31 cellular contexts compared by ENCODE assay signal in genomic region chr2:179602452-179602851, GRCh38.
DNase-seq lines count a peak whose midpoint lies in the region; ATAC-seq and TF ChIP-seq lines count a peak whose summit lies in the region.
"Had no signal": no experiment of that assay in that cellular context is flagged by ENCODE, and none has a peak within 500 bp of the region (broad histone marks: within the 10 kb centered on the region; RNA-seq: fewer than 3 reads in every experiment).

No MANE protein-coding gene starts in this region.

- dilution Hi-C loops in IMR-90 (cut with HindIII; ENCODE audit: low sequenced_read_pairs, unreplicated experiment), result no loop called here

- POLR2A ChIA-PET in IMR-90 (lab: Charles Lee; ENCODE audit: unreplicated experiment), result no interaction called here

- H3K9me1 ChIP-seq in IMR-90 (ENCODE audit: insufficient read depth, low read length), result no peaks in the 10 kb centered on the region

- no peak overlapping the region for H3K9ac ChIP-seq in IMR-90 (ENCODE audit: low read depth, low read length)
- H3K9ac ChIP-seq: BLaER1; BLaER1 treated with 17β-estradiol and CSF1 and Interleukin-3, amounts not matched to agents 10 nM and 100 nM had no signal

- TF ChIP-seq POLR2A in IMR-90 (IDR thresholded peaks at IDR 0.05; ENCODE audit: low read depth, low read length), result no peak

- no peak overlapping the region for H3K14ac ChIP-seq in IMR-90 (replicated peaks; ENCODE audit: low read depth, low read length)

- no peaks in the 10 kb centered on the region for H3K79me1 ChIP-seq in IMR-90 (ENCODE audit: low read depth in 1 of 2, low read length in 2 of 2)

- H3K18ac ChIP-seq in IMR-90 (ENCODE audit: low read depth, low read length), result no peak overlapping the region

- no peaks in the 10 kb centered on the region for H3K36me3 ChIP-seq in IMR-90 (ENCODE audit: control insufficient read depth, insufficient read depth, low read length)
- no peaks in the 10 kb centered on the region for H3K36me3 ChIP-seq in left lung
- H3K36me3 ChIP-seq: BE2C; BLaER1; BLaER1 treated with 17β-estradiol and CSF1 and Interleukin-3, amounts not matched to agents 10 nM and 100 nM had no signal

- intact Hi-C loops in IMR-90 (cut with micrococcal nuclease) (no loop called here), left lung (cut with DNase I) (no loop called here)

- in situ Hi-C loops in IMR-90 (cut with MboI; ENCODE audit: low sequenced_read_pairs), result no loop called here

- no peaks in the 10 kb centered on the region for H3K27me3 ChIP-seq in IMR-90 (ENCODE audit: control insufficient read depth, insufficient read depth, low read length)
- H3K27me3 ChIP-seq in left lung, result no peaks in the 10 kb centered on the region
- H3K27me3 ChIP-seq: BE2C; BLaER1; BLaER1 treated with 17β-estradiol and CSF1 and Interleukin-3, amounts not matched to agents 10 nM and 100 nM had no signal

- CTCF ChIA-PET in IMR-90 (lab: Yijun Ruan, JAX), result interaction anchor here (0.6 kb wide), 1 partner anchor 15 kb away, joined by 4 read pairs; no protein-coding TSS in a partner anchor

- H3K4me1 ChIP-seq in IMR-90 (ENCODE audit: control insufficient read depth, insufficient read depth, low read length) (no peaks in the 10 kb centered on the region; the same call in none of the 2 replicates), left lung (no peaks in the 10 kb centered on the region)
- H3K4me1 ChIP-seq: A549; BE2C; BLaER1; BLaER1 treated with 17β-estradiol and CSF1 and Interleukin-3, amounts not matched to agents 10 nM and 100 nM; Caco-2 had no signal

- H2BK5ac ChIP-seq in IMR-90 (ENCODE audit: low read depth, low read length, poor library complexity, severe bottlenecking), result peak overlapping the region; percentile 61

- no peak; the same call in 1 of the 2 replicates for ATAC-seq in IMR-90 (ENCODE audit: low read depth)
- peak; percentile 18 for ATAC-seq in left lung
- ATAC-seq in HG03196 (IDR thresholded peaks at IDR 0.05; ENCODE audit: unreplicated experiment), result no peak
- no peak for ATAC-seq in HG03025 (IDR thresholded peaks at IDR 0.05; ENCODE audit: low FRiP score, unreplicated experiment)
- no peak for ATAC-seq in GM19452 (IDR thresholded peaks at IDR 0.05; ENCODE audit: unreplicated experiment)
- ATAC-seq: A549; CD8-positive, alpha-beta T cell had no signal

- no peak overlapping the region for H2AFZ ChIP-seq in IMR-90 (replicated peaks; ENCODE audit: low read length, poor library complexity)

- no peak overlapping the region for H3K27ac ChIP-seq in IMR-90 (ENCODE audit: insufficient read depth, low read length)
- H3K27ac ChIP-seq in left lung, result peak overlapping the region in 1 of 2 donors; percentile 1
- H3K27ac ChIP-seq: 22Rv1; A549; BLaER1; BLaER1 treated with 17β-estradiol and CSF1 and Interleukin-3, amounts not matched to agents 10 nM and 100 nM; C4-2B had no signal

- H4K8ac ChIP-seq in IMR-90 (ENCODE audit: low read depth in 2 of 2, low read length in 2 of 2), result no peak overlapping the region

- H2BK20ac ChIP-seq in IMR-90 (ENCODE audit: low read depth, low read length), result no peak overlapping the region

- no peak overlapping the region for H3K4me3 ChIP-seq in IMR-90 (ENCODE audit: insufficient read depth, low read depth, low read length)
- H3K4me3 ChIP-seq in left lung, result no peak overlapping the region
- H3K4me3 ChIP-seq: A549; BLaER1; BLaER1 treated with 17β-estradiol and CSF1 and Interleukin-3, amounts not matched to agents 10 nM and 100 nM had no signal

- H3K23ac ChIP-seq in IMR-90 (ENCODE audit: low read depth, low read length), result no peak overlapping the region

- H2BK120ac ChIP-seq in IMR-90 (ENCODE audit: low read depth, low read length), result no peak overlapping the region

- no peak overlapping the region for H3K56ac ChIP-seq in IMR-90 (ENCODE audit: extremely low read depth, insufficient read depth, low read length)

- DNase-seq in EH (ENCODE audit: low read depth) (peak; percentile 26), EL (peak; percentile 23), IMR-90 (peak; percentile 60), left lung (no peak), AML-193 (lab: John Stamatoyannopoulos, UW) (no peak)
- DNase-seq: 8988T; ACHN; BE2C; C1 segment of cervical spinal cord; Caco-2; Calu3; CD4-positive, alpha-beta memory T cell; CD4-positive, alpha-beta T cell; CD4-positive, CD25-positive, alpha-beta regulatory T cell; CD8-positive, alpha-beta memory T cell; CD8-positive, alpha-beta T cell; COR-L47; DMS 273 treated with DMSO at 0.1 percent for 48 hours; DMS153; DMS53; DMS79; DMS79 treated with DMSO at 0.1 percent for 48 hours; DND-41 had no signal

- H3K4ac ChIP-seq in IMR-90 (ENCODE audit: low read depth, low read length), result no peak overlapping the region

- TF ChIP-seq CTCF in IMR-90 (conservative IDR thresholded peaks at IDR 0.05; ENCODE audit: low read depth, low read length), result no peak
- TF ChIP-seq CTCF in left lung (IDR thresholded peaks at IDR 0.05), result no peak

- no peak overlapping the region for H2AK9ac ChIP-seq in IMR-90 (replicated peaks; ENCODE audit: low read depth, low read length, poor library complexity)

- no peak overlapping the region for H3K4me2 ChIP-seq in IMR-90 (ENCODE audit: low read depth, low read length)
- H3K4me2 ChIP-seq: A549; BLaER1; BLaER1 treated with 17β-estradiol and CSF1 and Interleukin-3, amounts not matched to agents 10 nM and 100 nM had no signal

- H3K9me3 ChIP-seq in IMR-90 (ENCODE audit: control insufficient read depth, insufficient read depth, low read length) (no peaks in the 10 kb centered on the region), left lung (no peaks in the 10 kb centered on the region)
- H3K9me3 ChIP-seq: A549; BE2C; BLaER1; BLaER1 treated with 17β-estradiol and CSF1 and Interleukin-3, amounts not matched to agents 10 nM and 100 nM; Caco-2 had no signal

- WGBS in IMR-90 (ENCODE audit: extremely low coverage in 2 of 2, insufficient read length in 1 of 2), 2 experiments, result no CpG with 5 or more reads among the region's 4 CpGs

- no peaks in the 10 kb centered on the region for H4K20me1 ChIP-seq in IMR-90 (ENCODE audit: insufficient read depth, low read length)
- H4K20me1 ChIP-seq: BLaER1; BLaER1 treated with 17β-estradiol and CSF1 and Interleukin-3, amounts not matched to agents 10 nM and 100 nM had no signal

- H4K91ac ChIP-seq in IMR-90 (ENCODE audit: insufficient read depth, low read depth, low read length), result no peak overlapping the region

- H4K5ac ChIP-seq in IMR-90 (ENCODE audit: low read depth, low read length), result no peak overlapping the region

- no peak overlapping the region for H2AK5ac ChIP-seq in IMR-90 (ENCODE audit: low read depth, low read length)

- H2BK15ac ChIP-seq in IMR-90 (ENCODE audit: low read depth, low read length), result no peak overlapping the region

- no peak for TF ChIP-seq RAD21 in IMR-90 (IDR thresholded peaks at IDR 0.05; ENCODE audit: low read length)

- no TSS peak for BruUV-seq in IMR-90 (replicated peaks; lab: Mats Ljungman, UMichigan)

TF ChIP-seq in IMR-90, 13 proteins besides CTCF, POLR2A, EP300 and RAD21:
- no peak for TF ChIP-seq FOS (IDR thresholded peaks at IDR 0.05; ENCODE audit: low read depth, low read length)
- no peak for TF ChIP-seq ELK1 (IDR thresholded peaks at IDR 0.05; ENCODE audit: borderline replicate concordance, low read depth, low read length)
- TF ChIP-seq SMC3 (IDR thresholded peaks at IDR 0.05; ENCODE audit: low read depth, low read length), result no peak
- no peak for TF ChIP-seq MXI1 (IDR thresholded peaks at IDR 0.05; ENCODE audit: borderline replicate concordance, low read depth, low read length)

Comparison
In these comparisons a context has a peak if more than half of its experiments do, and no peak if none do; other contexts are left out.
1. DNase-seq: peak in EH (single experiment), EL (single experiment) and IMR-90 (single experiment); none in left lung (0 of 2) and AML-193 (0 of 2).